Comparison of ENCODE assay signal across 1 cellular context in genomic region chr3:9686703-9687102, GRCh38.
TF ChIP-seq lines count a peak whose summit lies in the region.

No MANE protein-coding gene starts in this region.

TF ChIP-seq in GM12878, 131 proteins besides CTCF, POLR2A, EP300 and RAD21:
- TF ChIP-seq, protein P1, sequence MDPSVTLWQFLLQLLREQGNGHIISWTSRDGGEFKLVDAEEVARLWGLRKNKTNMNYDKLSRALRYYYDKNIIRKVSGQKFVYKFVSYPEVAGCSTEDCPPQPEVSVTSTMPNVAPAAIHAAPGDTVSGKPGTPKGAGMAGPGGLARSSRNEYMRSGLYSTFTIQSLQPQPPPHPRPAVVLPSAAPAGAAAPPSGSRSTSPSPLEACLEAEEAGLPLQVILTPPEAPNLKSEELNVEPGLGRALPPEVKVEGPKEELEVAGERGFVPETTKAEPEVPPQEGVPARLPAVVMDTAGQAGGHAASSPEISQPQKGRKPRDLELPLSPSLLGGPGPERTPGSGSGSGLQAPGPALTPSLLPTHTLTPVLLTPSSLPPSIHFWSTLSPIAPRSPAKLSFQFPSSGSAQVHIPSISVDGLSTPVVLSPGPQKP (IDR thresholded peaks at IDR 0.05; ENCODE audit: low read depth, low read length), result no peak
- TF ChIP-seq CBFB (IDR thresholded peaks at IDR 0.05; ENCODE audit: low read depth) (no peak), SMARCA5 (IDR thresholded peaks at IDR 0.05) (no peak), SIN3A (IDR thresholded peaks at IDR 0.05; ENCODE audit: low read depth, low read length) (no peak), MTA2 (IDR thresholded peaks at IDR 0.05; ENCODE audit: low read depth) (no peak), POLR2AphosphoS2 (IDR thresholded peaks at IDR 0.05; ENCODE audit: low read depth, low read length) (no peak), ZNF274 (IDR thresholded peaks at IDR 0.05; ENCODE audit: insufficient read depth, insufficient read length) (no peak), ZSCAN29 (IDR thresholded peaks at IDR 0.05) (no peak), CHD2 (IDR thresholded peaks at IDR 0.05; ENCODE audit: borderline replicate concordance, low read depth, low read length) (no peak), EZH2 (IDR thresholded peaks at IDR 0.05; ENCODE audit: borderline replicate concordance, control insufficient read depth, low read depth, low read length) (no peak), HDGF (IDR thresholded peaks at IDR 0.05) (no peak), ZZZ3 (IDR thresholded peaks at IDR 0.05; ENCODE audit: control insufficient read depth, insufficient read length, low read depth) (no peak), FOS (IDR thresholded peaks at IDR 0.05; ENCODE audit: borderline replicate concordance, extremely low read depth, insufficient read length) (no peak), TCF3 (IDR thresholded peaks at IDR 0.05; ENCODE audit: borderline replicate concordance, insufficient read depth, low read depth, low read length) (no peak), NFXL1 (IDR thresholded peaks at IDR 0.05; ENCODE audit: borderline replicate concordance) (no peak), ZNF217 (IDR thresholded peaks at IDR 0.05) (no peak), NBN (IDR thresholded peaks at IDR 0.05) (no peak)
TF ChIP-seq in GM12878: peak in this region for 0.
